Comparison of ENCODE assay signal across 20 cellular contexts in genomic region chr2:176745543-176746331, GRCh38.
DNase-seq lines count a peak whose midpoint lies in the region; ATAC-seq, FAIRE-seq and TF ChIP-seq lines count a peak whose summit lies in the region.
"Had no signal": no experiment of that assay in that cellular context is flagged by ENCODE, and none has a peak within 500 bp of the region (broad histone marks: within the 10 kb centered on the region; RNA-seq: fewer than 3 reads in every experiment).

No MANE protein-coding gene starts in this region.

- no peak for DNase-seq in GM12878 (ENCODE audit: low read depth, low spot score)
- no peak for DNase-seq in NCI-H2081 treated with DMSO at 0.1 percent for 48 hours (lab: John Stamatoyannopoulos, UW)
- no peak for DNase-seq in sciatic nerve (ENCODE audit: low spot score)
- DNase-seq in foreskin fibroblast = no peak
- DNase-seq in AG08396 (ENCODE audit: low spot score) = no peak
- DNase-seq: ACHN; activated CD8-positive, alpha-beta T cell treated with anti-CD3 and anti-CD28 coated beads, Interleukin-2, amount 10 ng/mL, durations not matched to agents 7 days and 5 days; cerebellar nuclear complex; NCI-H146; PC-3; right cardiac atrium; SK-N-SH had no signal

- TF ChIP-seq CTCF in GM12878 (IDR thresholded peaks at IDR 0.05 in 2 of 3, conservative IDR thresholded peaks at IDR 0.05 in 1 of 3; ENCODE audit: control insufficient read depth in 2 of 3, extremely low read depth in 1 of 3, insufficient read depth in 1 of 3, low read depth in 3 of 3, low read length in 3 of 3) = no peak
- no peak for TF ChIP-seq CTCF in foreskin fibroblast (IDR thresholded peaks at IDR 0.05; ENCODE audit: low read depth, low read length)

- no peak for TF ChIP-seq POLR2A in GM12878 (IDR thresholded peaks at IDR 0.05; ENCODE audit: low read depth, low read length)

- SMC1A ChIA-PET in GM12878 (lab: Charles Lee; ENCODE audit: uncharacterized antibody, unreplicated experiment) = interaction anchor here (0.8 to 2.1 kb wide), 8 partner anchors 10 to 93 kb away, joined by 3 to 7 read pairs (median 4); no protein-coding TSS in a partner anchor

- POLR2A ChIA-PET in GM12878 (lab: Charles Lee) = interaction anchor here (0.9 kb wide), 1 partner anchor 41 kb away, joined by 4 read pairs; no protein-coding TSS in a partner anchor

- no peaks in the 10 kb centered on the region for H3K36me3 ChIP-seq in GM12878 (ENCODE audit: control insufficient read depth in 2 of 2, insufficient read depth in 2 of 2, low read length in 1 of 2)
- H3K36me3 ChIP-seq: neutrophil, thoracic aorta had no signal

- no peaks in the 10 kb centered on the region for H4K20me1 ChIP-seq in GM12878 (ENCODE audit: control insufficient read depth, insufficient read depth)

- H3K4me3 ChIP-seq in GM12878 (no peak overlapping the region), foreskin fibroblast (ENCODE audit: low read depth in 1 of 2, low read length in 2 of 2) (no peak overlapping the region)
- H3K4me3 ChIP-seq: thoracic aorta had no signal

- CTCF ChIA-PET in GM12878 (lab: Yijun Ruan, JAX) = interaction anchor here (0.9 to 2.1 kb wide), 5 partner anchors 9 to 403 kb away, joined by 3 to 8 read pairs (median 4); no protein-coding TSS in a partner anchor

- TF ChIP-seq RAD21 in GM12878 (IDR thresholded peaks at IDR 0.05; ENCODE audit: insufficient read depth, low read depth, low read length) = no peak

- WGBS in GM12878 (ENCODE audit: insufficient coverage, insufficient replicate concordance, low lambda C conversion rate, missing lambda C conversion rate) = 20% methylated on average over 10 of the region's 10 CpGs

- no peak for FAIRE-seq in GM12878 (lab: Jason Lieb, UNC)
- FAIRE-seq: GM18507, islet of Langerhans had no signal

- H3K4me1 ChIP-seq in GM12878 (ENCODE audit: control insufficient read depth, insufficient read depth, low read length) = no peaks in the 10 kb centered on the region

- no TSS peak for BruUV-seq in GM12878 (replicated peaks; lab: Mats Ljungman, UMichigan)

- ATAC-seq in GM18498 (IDR thresholded peaks at IDR 0.05; ENCODE audit: unreplicated experiment) (peak; percentile 84), GM21390 (IDR thresholded peaks at IDR 0.05; ENCODE audit: unreplicated experiment) (peak; percentile 76), HG03159 (IDR thresholded peaks at IDR 0.05; ENCODE audit: unreplicated experiment) (peak; percentile 73), GM12878 (peak; percentile 83), sciatic nerve (no peak)
- ATAC-seq: activated CD8-positive, alpha-beta T cell treated with anti-CD3 and anti-CD28 coated beads, Interleukin-2, amount 10 ng/mL, durations not matched to agents 7 days and 5 days; activated T-helper 17 cell treated with anti-CD3 and anti-CD28 coated beads, Interleukin-2, amount 50 U/mL, for 72 hours; PC-3; right cardiac atrium had no signal

- no peaks in the 10 kb centered on the region for H3K27me3 ChIP-seq in GM12878 (replicated peaks in 1 of 2; ENCODE audit: control insufficient read depth in 2 of 2, insufficient read depth in 2 of 2, low read length in 1 of 2)

- no peaks in the 10 kb centered on the region for H3K79me2 ChIP-seq in GM12878 (ENCODE audit: control insufficient read depth, insufficient read depth, low read length)

- no peak overlapping the region for H2AFZ ChIP-seq in GM12878 (ENCODE audit: control insufficient read depth, low read depth, low read length)

- H3K9ac ChIP-seq in GM12878 (ENCODE audit: control insufficient read depth, insufficient read depth, low read length) = no peak overlapping the region
- H3K9ac ChIP-seq: SK-N-SH had no signal

- RAD21 ChIA-PET in GM12878 (lab: Charles Lee; ENCODE audit: unreplicated experiment) = interaction anchor here (2.6 kb wide), 1 partner anchor 402 kb away, joined by 5 read pairs; no protein-coding TSS in a partner anchor

- H3K9me3 ChIP-seq in GM12878 (replicated peaks; ENCODE audit: control insufficient read depth, insufficient read depth, low read length) = no peaks in the 10 kb centered on the region
- H3K9me3 ChIP-seq: neutrophil, SK-N-SH, thoracic aorta had no signal

- in situ Hi-C loops in GM12878 (cut with MboI) = no loop called here

- no peak overlapping the region for H3K4me2 ChIP-seq in GM12878 (ENCODE audit: control insufficient read depth, insufficient read depth)
- H3K4me2 ChIP-seq: SK-N-SH had no signal

- intact Hi-C loops in GM12878 (cut with micrococcal nuclease; ENCODE audit: unreplicated experiment) = no loop called here
- intact Hi-C loops in sciatic nerve (cut with DNase I) = no loop called here

- H3K27ac ChIP-seq in GM12878 (ENCODE audit: control insufficient read depth, insufficient read depth) = no peak overlapping the region
- H3K27ac ChIP-seq: neutrophil, thoracic aorta had no signal

- no peak for TF ChIP-seq EP300 in GM12878 (IDR thresholded peaks at IDR 0.05; ENCODE audit: borderline replicate concordance in 1 of 2, control insufficient read depth in 1 of 2, low read depth in 2 of 2, low read length in 2 of 2)

TF ChIP-seq in GM12878, 131 proteins besides CTCF, POLR2A, EP300 and RAD21:
- TF ChIP-seq SKIL (IDR thresholded peaks at IDR 0.05; ENCODE audit: low read depth, poor library complexity, severe bottlenecking) = no peak
- no peak for TF ChIP-seq IKZF1 (conservative IDR thresholded peaks at IDR 0.05)
- no peak for TF ChIP-seq TCF7 (IDR thresholded peaks at IDR 0.05; ENCODE audit: borderline replicate concordance)
- TF ChIP-seq TCF3 (IDR thresholded peaks at IDR 0.05; ENCODE audit: borderline replicate concordance, insufficient read depth, low read depth, low read length) = no peak
- no peak for TF ChIP-seq CEBPZ (IDR thresholded peaks at IDR 0.05; ENCODE audit: low read depth, low read length)
